16 cellular contexts compared by ENCODE assay signal in the genomic region with DNA sequence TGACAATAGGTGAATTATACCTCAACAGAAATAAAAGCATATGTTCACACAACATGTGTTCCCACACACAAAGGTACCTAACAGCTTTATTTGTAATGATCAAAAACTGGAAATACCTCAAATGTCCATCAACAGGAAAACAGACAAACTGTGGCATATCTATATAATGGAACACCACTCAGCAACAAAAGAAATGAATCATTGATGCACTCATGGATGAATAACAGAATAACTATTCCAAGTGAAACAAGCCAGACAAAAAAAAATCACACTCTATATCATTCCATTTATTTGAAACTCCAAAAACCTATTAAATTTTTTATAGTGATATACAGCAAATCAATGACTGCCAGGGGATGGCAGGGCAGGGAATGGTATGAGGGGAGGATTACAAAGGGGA.
DNase-seq lines count a peak whose midpoint lies in the region; ATAC-seq, FAIRE-seq and TF ChIP-seq lines count a peak whose summit lies in the region.
"Had no signal": no experiment of that assay in that cellular context is flagged by ENCODE, and none has a peak within 500 bp of the region (broad histone marks: within the 10 kb centered on the region; RNA-seq: fewer than 3 reads in every experiment).

No MANE protein-coding gene starts in this region.

- H3K36me3 Mint-ChIP-seq in astrocyte (ENCODE audit: low read depth, unreplicated experiment): no peaks in the 10 kb centered on the region
- H3K36me3 Mint-ChIP-seq: CD8-positive, alpha-beta memory T cell had no signal

- H3K4me3 ChIP-seq in mammary epithelial cell (replicated peaks in 1 of 3; ENCODE audit: insufficient read depth in 1 of 3, low read depth in 2 of 3, low read length in 3 of 3) (no peak overlapping the region), breast epithelium (no peak overlapping the region), astrocyte (ENCODE audit: insufficient read depth, low read depth, low read length) (no peak overlapping the region)
- H3K4me3 ChIP-seq: BLaER1, HAP-1 had no signal

- no peak for TF ChIP-seq CTCF in mammary epithelial cell (conservative IDR thresholded peaks at IDR 0.05 in 1 of 2, IDR thresholded peaks at IDR 0.05 in 1 of 2; ENCODE audit: extremely low read depth in 1 of 2, insufficient read depth in 1 of 2, low read depth in 1 of 2, low read length in 2 of 2)
- TF ChIP-seq CTCF in breast epithelium (IDR thresholded peaks at IDR 0.05): no peak
- no peak for TF ChIP-seq CTCF in astrocyte (IDR thresholded peaks at IDR 0.05; ENCODE audit: insufficient read depth, low read depth, low read length)

- no peaks in the 10 kb centered on the region for H3K27me3 Mint-ChIP-seq in astrocyte (ENCODE audit: low read depth, unreplicated experiment)
- H3K27me3 Mint-ChIP-seq: CD8-positive, alpha-beta memory T cell had no signal

- intact Hi-C loops in mammary epithelial cell (cut with micrococcal nuclease): no loop called here
- intact Hi-C loops in breast epithelium (cut with DNase I; ENCODE audit: low total_unique reads): no loop called here

- no peak for ATAC-seq in GM18858 (IDR thresholded peaks at IDR 0.05; ENCODE audit: unreplicated experiment)
- ATAC-seq in HG03039 (IDR thresholded peaks at IDR 0.05; ENCODE audit: unreplicated experiment): no peak

- H3K9me3 Mint-ChIP-seq in astrocyte (ENCODE audit: unreplicated experiment): no peaks in the 10 kb centered on the region
- H3K9me3 Mint-ChIP-seq: CD8-positive, alpha-beta memory T cell had no signal

- H3K9ac ChIP-seq in mammary epithelial cell (ENCODE audit: insufficient read depth, low read length) (no peak overlapping the region), astrocyte (ENCODE audit: low read length) (no peak overlapping the region)
- H3K9ac ChIP-seq: BLaER1 had no signal

- no TSS peak for BruUV-seq in mammary epithelial cell (replicated peaks; lab: Mats Ljungman, UMichigan)

- no peaks in the 10 kb centered on the region for H3K27me3 ChIP-seq in mammary epithelial cell (ENCODE audit: insufficient read depth, low read length)
- peaks cover 0 to 55% of the 10 kb centered on the region in 2 donors for H3K27me3 ChIP-seq in breast epithelium
- H3K27me3 ChIP-seq in astrocyte (ENCODE audit: insufficient read depth, low read length): no peaks in the 10 kb centered on the region

- H3K36me3 ChIP-seq in mammary epithelial cell (ENCODE audit: insufficient read depth, low read length): no peaks in the 10 kb centered on the region
- H3K36me3 ChIP-seq in breast epithelium: no peaks in the 10 kb centered on the region
- H3K36me3 ChIP-seq in astrocyte (ENCODE audit: insufficient read depth, low read length): no peaks in the 10 kb centered on the region
- H3K36me3 ChIP-seq: BLaER1, HAP-1 had no signal

- H3K27ac ChIP-seq in mammary epithelial cell (ENCODE audit: insufficient read depth, low read depth, low read length): no peak overlapping the region
- H3K27ac ChIP-seq in breast epithelium: no peak overlapping the region
- H3K27ac ChIP-seq in astrocyte (ENCODE audit: low read depth, low read length): no peak overlapping the region
- peak overlapping the region; percentile 17 for H3K27ac ChIP-seq in epithelial cell of prostate
- H3K27ac ChIP-seq: BLaER1 had no signal

- H3K4me3 Mint-ChIP-seq in astrocyte (ENCODE audit: unreplicated experiment): no peak overlapping the region
- H3K4me3 Mint-ChIP-seq: CD8-positive, alpha-beta memory T cell had no signal

- H3K9me3 ChIP-seq in mammary epithelial cell (replicated peaks; ENCODE audit: insufficient read depth, low read length): no peaks in the 10 kb centered on the region
- no peaks in the 10 kb centered on the region for H3K9me3 ChIP-seq in breast epithelium
- H3K9me3 ChIP-seq in astrocyte (ENCODE audit: insufficient read depth, low read depth, low read length): no peaks in the 10 kb centered on the region
- H3K9me3 ChIP-seq: BLaER1, Caco-2, HAP-1 had no signal

- H3K4me1 Mint-ChIP-seq in astrocyte (ENCODE audit: low read depth, unreplicated experiment): no peaks in the 10 kb centered on the region
- H3K4me1 Mint-ChIP-seq: CD8-positive, alpha-beta memory T cell had no signal

- DNase-seq in mammary epithelial cell (peak; percentile 20), breast epithelium (ENCODE audit: low spot score in 2 of 2) (no peak), astrocyte (ENCODE audit: low read depth) (no peak), epithelial cell of prostate (ENCODE audit: low read depth, low spot score) (no peak), hypothalamus (lab: John Stamatoyannopoulos, UW) (no peak)
- DNase-seq in activated CD4-positive, alpha-beta T cell treated with anti-CD3 and anti-CD28 coated beads, Interleukin-2, amount 50 U/mL, for 4 hours: no peak
- DNase-seq: 8988T; AML-193; Caco-2; CD8-positive, alpha-beta memory T cell; DND-41 had no signal

- CTCF ChIA-PET in mammary epithelial cell (lab: Charles Lee; ENCODE audit: low non-redundant PET): no interaction called here

- no peak overlapping the region for H2AFZ ChIP-seq in mammary epithelial cell (ENCODE audit: low read depth, low read length)
- no peak overlapping the region for H2AFZ ChIP-seq in astrocyte (ENCODE audit: low read depth, low read length)

- H4K20me1 ChIP-seq in mammary epithelial cell (ENCODE audit: insufficient read depth, low read length) (no peaks in the 10 kb centered on the region), astrocyte (ENCODE audit: insufficient read depth, low read length) (no peaks in the 10 kb centered on the region)
- H4K20me1 ChIP-seq: BLaER1 had no signal

- in situ Hi-C loops in mammary epithelial cell (cut with MboI; ENCODE audit: low sequenced_read_pairs in 2 of 2): no loop called here

- no peak for TF ChIP-seq POLR2A in breast epithelium (IDR thresholded peaks at IDR 0.05)

- dilution Hi-C loops in mammary epithelial cell (cut with HindIII; ENCODE audit: low sequenced_read_pairs): no loop called here

- FAIRE-seq in astrocyte (lab: Jason Lieb, UNC): peak; percentile 94
- FAIRE-seq: H1 had no signal

- no peak overlapping the region for H3K27ac Mint-ChIP-seq in astrocyte (ENCODE audit: unreplicated experiment)
- H3K27ac Mint-ChIP-seq: CD8-positive, alpha-beta memory T cell had no signal

- no peaks in the 10 kb centered on the region for H3K79me2 ChIP-seq in mammary epithelial cell (ENCODE audit: insufficient read depth, low read length)
- H3K79me2 ChIP-seq in astrocyte (ENCODE audit: insufficient read depth, low read length): no peaks in the 10 kb centered on the region

- H3K4me2 ChIP-seq in mammary epithelial cell (ENCODE audit: insufficient read depth, low read depth, low read length) (no peak overlapping the region), astrocyte (ENCODE audit: low read length) (no peak overlapping the region)
- H3K4me2 ChIP-seq: BLaER1 had no signal

- H3K4me1 ChIP-seq in mammary epithelial cell (ENCODE audit: insufficient read depth, low read length) (no peaks in the 10 kb centered on the region), breast epithelium (no peaks in the 10 kb centered on the region), astrocyte (ENCODE audit: insufficient read depth, low read length) (no peaks in the 10 kb centered on the region)
- H3K4me1 ChIP-seq: BLaER1, Caco-2 had no signal
